ENCODE assay signal across 18 cellular contexts in genomic region chr5:5605170-5605764, GRCh38.
DNase-seq lines count a peak whose midpoint lies in the region; ATAC-seq, FAIRE-seq and TF ChIP-seq lines count a peak whose summit lies in the region.
"Had no signal": no experiment of that assay in that cellular context is flagged by ENCODE, and none has a peak within 500 bp of the region (broad histone marks: within the 10 kb centered on the region; RNA-seq: fewer than 3 reads in every experiment).

No MANE protein-coding gene starts in this region.

- CTCF ChIA-PET in A549 (lab: Yijun Ruan, JAX) = no interaction called here

- no peaks in the 10 kb centered on the region for H3K79me1 ChIP-seq in neuronal stem cell (ENCODE audit: low read depth, low read length)

- no peak overlapping the region for H4K91ac ChIP-seq in neuronal stem cell (ENCODE audit: low read depth, low read length, poor library complexity)

- TF ChIP-seq EP300 in A549 (IDR thresholded peaks at IDR 0.05) = no peak

- no peaks in the 10 kb centered on the region for H3K36me3 ChIP-seq in neuronal stem cell (replicated peaks in 1 of 2; ENCODE audit: control insufficient read depth in 2 of 2, insufficient read depth in 2 of 2, low read length in 2 of 2)

- H3K4me2 ChIP-seq in A549 (no peak overlapping the region), neuronal stem cell (ENCODE audit: insufficient read depth, low read length, poor library complexity, severe bottlenecking) (no peak overlapping the region)

- H2BK12ac ChIP-seq in neuronal stem cell (ENCODE audit: low read length) = no peak overlapping the region

- no peak overlapping the region for H2BK120ac ChIP-seq in neuronal stem cell (ENCODE audit: low read depth, low read length)

- no peak overlapping the region for H2BK15ac ChIP-seq in neuronal stem cell (ENCODE audit: low read length)

- 13% methylated on average over 15 of the region's 15 CpGs for WGBS in A549 (ENCODE audit: missing lambda C conversion rate)
- WGBS in neuronal stem cell (ENCODE audit: extremely low coverage in 2 of 2, insufficient read length in 2 of 2, insufficient replicate concordance in 1 of 2), 2 donors = no CpG with 5 or more reads among the region's 15 CpGs

- TF ChIP-seq RAD21 in A549 (conservative IDR thresholded peaks at IDR 0.05 in 1 of 2, IDR thresholded peaks at IDR 0.05 in 1 of 2) = no peak

- no peak for TF ChIP-seq CTCF in A549 (IDR thresholded peaks at IDR 0.05)

- no peak overlapping the region for H3K9ac ChIP-seq in neuronal stem cell (ENCODE audit: low read depth, low read length, poor library complexity)

- no peak overlapping the region for H3K4ac ChIP-seq in neuronal stem cell (ENCODE audit: low read length)

- no peak overlapping the region for H2BK5ac ChIP-seq in neuronal stem cell (ENCODE audit: low read length)

- no peak overlapping the region for H3K23ac ChIP-seq in neuronal stem cell (ENCODE audit: low read depth, low read length, poor library complexity)

- POLR2A ChIA-PET in A549 (lab: Yijun Ruan, JAX) = no interaction called here

- no peak overlapping the region for H2AFZ ChIP-seq in neuronal stem cell (ENCODE audit: low read length)

- H3K27ac ChIP-seq in A549 (no peak overlapping the region), neuronal stem cell (replicated peaks; ENCODE audit: low read length) (no peak overlapping the region)

- no peak for FAIRE-seq in A549 (lab: Jason Lieb, UNC)
- FAIRE-seq: H54 had no signal

- H2AK5ac ChIP-seq in neuronal stem cell (ENCODE audit: low read depth, low read length) = no peak overlapping the region

- H3K9me3 ChIP-seq in A549 = no peaks in the 10 kb centered on the region
- no peaks in the 10 kb centered on the region for H3K9me3 ChIP-seq in neuronal stem cell (replicated peaks in 1 of 2; ENCODE audit: control insufficient read depth in 2 of 2, insufficient read depth in 1 of 2, low read depth in 1 of 2, low read length in 2 of 2)
- H3K9me3 ChIP-seq: Caco-2 had no signal

- no peak for TF ChIP-seq POLR2A in A549 (IDR thresholded peaks at IDR 0.05; ENCODE audit: low read length)

- DNase-seq in A549 (ENCODE audit: low read depth in 1 of 2, low spot score in 1 of 2) = no peak
- peak; percentile 8 for DNase-seq in M059J (ENCODE audit: low read depth)
- DNase-seq in SW480 (ENCODE audit: low spot score) = peak; percentile 25
- no peak for DNase-seq in neuronal stem cell (ENCODE audit: low spot score)
- DNase-seq in activated effector memory CD4-positive, alpha-beta T cell treated with Interleukin-2 at 50 U/mL for 16 hours = no peak
- DNase-seq: Caco-2, HFFc6, IMR-90, Kasumi-1, NCI-H1105, NCI-H1694 treated with DMSO at 0.1 percent for 48 hours, NCI-H2107, NCI-H2227 treated with DMSO at 0.1 percent for 48 hours, NCI-H524, SIG-M5 had no signal

- no peak overlapping the region for H3K14ac ChIP-seq in neuronal stem cell (ENCODE audit: low read length)

- H4K8ac ChIP-seq in neuronal stem cell (ENCODE audit: low read depth, low read length) = no peak overlapping the region

- H3K4me1 ChIP-seq in A549 = no peaks in the 10 kb centered on the region
- no peaks in the 10 kb centered on the region for H3K4me1 ChIP-seq in neuronal stem cell (ENCODE audit: control insufficient read depth in 2 of 2, insufficient read depth in 1 of 2, low read depth in 1 of 2, low read length in 2 of 2)
- H3K4me1 ChIP-seq: Caco-2 had no signal

- H3K4me3 ChIP-seq in A549 (no peak overlapping the region), neuronal stem cell (ENCODE audit: low read length in 2 of 2) (peak overlapping the region in 1 of 2 donors; percentile 27)

- no peaks in the 10 kb centered on the region for H3K27me3 ChIP-seq in neuronal stem cell (ENCODE audit: control insufficient read depth in 3 of 3, insufficient read depth in 3 of 3, low read depth in 1 of 3, low read length in 3 of 3)

- no peak for ATAC-seq in A549
- no peak for ATAC-seq in GM21528 (IDR thresholded peaks at IDR 0.05; ENCODE audit: low FRiP score, unreplicated experiment)
- no peak for ATAC-seq in GM19035 (IDR thresholded peaks at IDR 0.05; ENCODE audit: unreplicated experiment)

- H3K18ac ChIP-seq in neuronal stem cell (ENCODE audit: low read length) = peak overlapping the region; percentile 15

TF ChIP-seq in A549, 52 proteins besides CTCF, POLR2A, EP300 and RAD21:
- TF ChIP-seq USF2 (IDR thresholded peaks at IDR 0.05) = peak; percentile 51; the same call in 1 of the 2 replicates
- no peak for TF ChIP-seq ESRRA (IDR thresholded peaks at IDR 0.05; ENCODE audit: borderline replicate concordance, low read length)
- no peak for TF ChIP-seq NR3C1 (IDR thresholded peaks at IDR 0.05)
- no peak for TF ChIP-seq PHF8 (IDR thresholded peaks at IDR 0.05; ENCODE audit: borderline replicate concordance, low read depth)

Comparison
In these comparisons a context has a peak if more than half of its experiments do, and no peak if none do; other contexts are left out.
1. DNase-seq: peak in M059J (single experiment) and SW480 (single experiment); none in A549 (0 of 2), neuronal stem cell (single experiment) and activated effector memory CD4-positive, alpha-beta T cell treated with Interleukin-2 at 50 U/mL for 16 hours (single experiment).